Comparison of ENCODE assay signal across 30 cellular contexts in genomic region chr13:34734932-34735331, GRCh38.
"Had no signal": no experiment of that assay in that cellular context is flagged by ENCODE, and none has a peak within 500 bp of the region (broad histone marks: within the 10 kb centered on the region; RNA-seq: fewer than 3 reads in every experiment).

No MANE protein-coding gene starts in this region.

- H3K4me3 Mint-ChIP-seq: activated CD4-positive, alpha-beta memory T cell treated with anti-CD3 and anti-CD28 coated beads for 36 hours; activated CD4-positive, alpha-beta T cell treated with anti-CD3 and anti-CD28 coated beads for 36 hours; activated CD4-positive, alpha-beta T cell treated with anti-CD3 and anti-CD28 coated beads, Interleukin-2, amount 10 ng/mL, durations not matched to agents 24 days and 14 days; activated CD8-positive, alpha-beta memory T cell treated with anti-CD3 and anti-CD28 coated beads, Interleukin-2, amount 10 ng/mL, durations not matched to agents 7 days and 5 days; activated CD8-positive, alpha-beta T cell treated with anti-CD3 and anti-CD28 coated beads, Interleukin-2, amount 10 ng/mL, durations not matched to agents 7 days and 5 days; activated naive CD4-positive, alpha-beta T cell treated with anti-CD3 and anti-CD28 coated beads, Interleukin-2, amount 10 ng/mL, durations not matched to agents 7 days and 5 days; activated naive CD8-positive, alpha-beta T cell treated with anti-CD3 and anti-CD28 coated beads, Interleukin-2, amount 10 ng/mL, durations not matched to agents 7 days and 5 days; activated T-helper 1 cell treated with anti-CD3 and anti-CD28 coated beads, Interleukin-12 subunit alpha, Interleukin-12 subunit beta, Interleukin-2, Interleukin-4 antibody, amounts not matched to agents 30 ng/mL and 10 ng/mL and 1 ng/mL, durations not matched to agents 14 hours and 24 hours and 36 hours; brain; effector memory CD8-positive, alpha-beta T cell had no signal

- DNase-seq: activated CD4-positive, alpha-beta memory T cell treated with anti-CD3 and anti-CD28 coated beads for 36 hours; activated CD4-positive, alpha-beta T cell treated with anti-CD3 and anti-CD28 coated beads for 36 hours; activated CD4-positive, alpha-beta T cell treated with anti-CD3 and anti-CD28 coated beads, Interleukin-2, amount 10 ng/mL, durations not matched to agents 24 days and 14 days; activated CD4-positive, CD25-positive, alpha-beta regulatory T cell; activated CD4-positive, CD25-positive, alpha-beta regulatory T cell treated with anti-CD3 and anti-CD28 coated beads, Interleukin-2, amount 50 U/mL, for 72 hours; activated CD8-positive, alpha-beta memory T cell treated with anti-CD3 and anti-CD28 coated beads, Interleukin-2, amount 10 ng/mL, durations not matched to agents 7 days and 5 days; activated CD8-positive, alpha-beta memory T cell treated with anti-CD3 and anti-CD28 coated beads, Interleukin-2, amount 50 U/mL, for 4 hours; activated CD8-positive, alpha-beta T cell treated with anti-CD3 and anti-CD28 coated beads, Interleukin-2, amount 10 ng/mL, durations not matched to agents 7 days and 5 days; activated gamma-delta T cell; activated naive CD4-positive, alpha-beta T cell; activated naive CD4-positive, alpha-beta T cell treated with anti-CD3 and anti-CD28 coated beads, Interleukin-2, amount 10 ng/mL, durations not matched to agents 7 days and 5 days; activated naive CD8-positive, alpha-beta T cell treated with anti-CD3 and anti-CD28 coated beads, Interleukin-2, amount 10 ng/mL, durations not matched to agents 7 days and 5 days; activated T-cell treated with anti-CD3 and anti-CD28 coated beads, Interleukin-2, amount 50 U/mL, for 1 hour; activated T-cell treated with anti-CD3 and anti-CD28 coated beads, Interleukin-2, amount 50 U/mL, for 48 hours; caudate nucleus; cortex of kidney; dermis blood vessel endothelial cell; effector CD4-positive, alpha-beta T cell; effector memory CD8-positive, alpha-beta T cell; esophagus squamous epithelium; head of caudate nucleus; T-helper 2 cell had no signal

- ATAC-seq: activated CD4-positive, alpha-beta T cell treated with anti-CD3 and anti-CD28 coated beads for 36 hours; activated CD8-positive, alpha-beta memory T cell treated with anti-CD3 and anti-CD28 coated beads, Interleukin-2, amount 10 ng/mL, durations not matched to agents 7 days and 5 days; activated CD8-positive, alpha-beta T cell treated with anti-CD3 and anti-CD28 coated beads, Interleukin-2, amount 10 ng/mL, durations not matched to agents 7 days and 5 days; activated naive CD4-positive, alpha-beta T cell treated with anti-CD3 and anti-CD28 coated beads, Interleukin-2, amount 50 U/mL, for 72 hours; effector memory CD8-positive, alpha-beta T cell had no signal

- H3K27ac Mint-ChIP-seq: activated CD4-positive, alpha-beta memory T cell treated with anti-CD3 and anti-CD28 coated beads for 36 hours; activated CD4-positive, alpha-beta T cell treated with anti-CD3 and anti-CD28 coated beads for 36 hours; activated CD4-positive, alpha-beta T cell treated with anti-CD3 and anti-CD28 coated beads, Interleukin-2, amount 10 ng/mL, durations not matched to agents 24 days and 14 days; activated CD8-positive, alpha-beta memory T cell treated with anti-CD3 and anti-CD28 coated beads, Interleukin-2, amount 10 ng/mL, durations not matched to agents 7 days and 5 days; activated CD8-positive, alpha-beta T cell treated with anti-CD3 and anti-CD28 coated beads, Interleukin-2, amount 10 ng/mL, durations not matched to agents 7 days and 5 days; activated naive CD4-positive, alpha-beta T cell treated with anti-CD3 and anti-CD28 coated beads, Interleukin-2, amount 10 ng/mL, durations not matched to agents 7 days and 5 days; activated naive CD4-positive, alpha-beta T cell treated with anti-CD3 and anti-CD28 coated beads, Interleukin-2, amount 50 U/mL, for 72 hours; activated naive CD8-positive, alpha-beta T cell treated with anti-CD3 and anti-CD28 coated beads, Interleukin-2, amount 10 ng/mL, durations not matched to agents 7 days and 5 days; activated T-helper 1 cell treated with anti-CD3 and anti-CD28 coated beads, Interleukin-12 subunit alpha, Interleukin-12 subunit beta, Interleukin-2, Interleukin-4 antibody, amounts not matched to agents 30 ng/mL and 10 ng/mL and 1 ng/mL, durations not matched to agents 14 hours and 24 hours and 36 hours; activated T-helper 2 cell treated with anti-CD3 and anti-CD28 coated beads, Interferon-gamma antibody, Interleukin-2, Interleukin-4, amounts not matched to agents 10 μg/mL and 5 μg/mL and 100 μg/mL, durations not matched to agents 14 hours and 24 hours and 36 hours; effector memory CD8-positive, alpha-beta T cell had no signal

- H3K27ac ChIP-seq: ascending aorta, epithelial cell of prostate had no signal

- H3K36me3 Mint-ChIP-seq: activated CD4-positive, alpha-beta memory T cell treated with anti-CD3 and anti-CD28 coated beads for 36 hours; activated CD8-positive, alpha-beta memory T cell treated with anti-CD3 and anti-CD28 coated beads, Interleukin-2, amount 10 ng/mL, durations not matched to agents 7 days and 5 days; activated naive CD4-positive, alpha-beta T cell treated with anti-CD3 and anti-CD28 coated beads, Interleukin-2, amount 10 ng/mL, durations not matched to agents 7 days and 5 days; activated naive CD4-positive, alpha-beta T cell treated with anti-CD3 and anti-CD28 coated beads, Interleukin-2, amount 50 U/mL, for 72 hours; activated naive CD8-positive, alpha-beta T cell treated with anti-CD3 and anti-CD28 coated beads, Interleukin-2, amount 10 ng/mL, durations not matched to agents 7 days and 5 days; brain had no signal

- H3K36me3 ChIP-seq: ascending aorta, esophagus squamous epithelium had no signal

- H3K4me1 ChIP-seq: ascending aorta had no signal

- H3K9me3 ChIP-seq: ascending aorta, esophagus squamous epithelium had no signal

- H3K27me3 Mint-ChIP-seq: activated CD4-positive, alpha-beta memory T cell treated with anti-CD3 and anti-CD28 coated beads for 36 hours; activated CD4-positive, alpha-beta T cell treated with anti-CD3 and anti-CD28 coated beads for 36 hours; activated CD4-positive, alpha-beta T cell treated with anti-CD3 and anti-CD28 coated beads, Interleukin-2, amount 10 ng/mL, durations not matched to agents 24 days and 14 days; activated CD8-positive, alpha-beta memory T cell treated with anti-CD3 and anti-CD28 coated beads, Interleukin-2, amount 10 ng/mL, durations not matched to agents 7 days and 5 days; activated naive CD4-positive, alpha-beta T cell treated with anti-CD3 and anti-CD28 coated beads, Interleukin-2, amount 10 ng/mL, durations not matched to agents 7 days and 5 days; activated naive CD8-positive, alpha-beta T cell treated with anti-CD3 and anti-CD28 coated beads, Interleukin-2, amount 10 ng/mL, durations not matched to agents 7 days and 5 days; effector memory CD8-positive, alpha-beta T cell had no signal

- H3K4me1 Mint-ChIP-seq: activated CD4-positive, alpha-beta T cell treated with anti-CD3 and anti-CD28 coated beads for 36 hours; activated CD4-positive, alpha-beta T cell treated with anti-CD3 and anti-CD28 coated beads, Interleukin-2, amount 10 ng/mL, durations not matched to agents 24 days and 14 days; activated CD8-positive, alpha-beta memory T cell treated with anti-CD3 and anti-CD28 coated beads, Interleukin-2, amount 10 ng/mL, durations not matched to agents 7 days and 5 days; activated naive CD4-positive, alpha-beta T cell treated with anti-CD3 and anti-CD28 coated beads, Interleukin-2, amount 10 ng/mL, durations not matched to agents 7 days and 5 days; activated naive CD8-positive, alpha-beta T cell treated with anti-CD3 and anti-CD28 coated beads, Interleukin-2, amount 10 ng/mL, durations not matched to agents 7 days and 5 days had no signal

- H3K9me3 Mint-ChIP-seq: activated CD4-positive, alpha-beta memory T cell treated with anti-CD3 and anti-CD28 coated beads for 36 hours; activated CD4-positive, alpha-beta T cell treated with anti-CD3 and anti-CD28 coated beads, Interleukin-2, amount 10 ng/mL, durations not matched to agents 24 days and 14 days; activated T-helper 1 cell treated with anti-CD3 and anti-CD28 coated beads, Interleukin-12 subunit alpha, Interleukin-12 subunit beta, Interleukin-2, Interleukin-4 antibody, amounts not matched to agents 30 ng/mL and 10 ng/mL and 1 ng/mL, durations not matched to agents 14 hours and 24 hours and 36 hours; activated T-helper 2 cell treated with anti-CD3 and anti-CD28 coated beads, Interferon-gamma antibody, Interleukin-2, Interleukin-4, amounts not matched to agents 10 μg/mL and 5 μg/mL and 100 μg/mL, durations not matched to agents 14 hours and 24 hours and 36 hours had no signal

- FAIRE-seq: colon, frontal cortex had no signal

- H3K27me3 ChIP-seq: ascending aorta, esophagus squamous epithelium had no signal

- H3K4me3 ChIP-seq: ascending aorta, esophagus squamous epithelium had no signal
